21 cellular contexts compared by ENCODE assay signal in genomic region chr5:172448999-172449398, GRCh38.
"Had no signal": no experiment of that assay in that cellular context is flagged by ENCODE, and none has a peak within 500 bp of the region (broad histone marks: within the 10 kb centered on the region; RNA-seq: fewer than 3 reads in every experiment).

No MANE protein-coding gene starts in this region.

- H3K27ac ChIP-seq: cardiac muscle cell, left ventricle myocardium inferior, WERI-Rb-1 had no signal

- H3K27me3 Mint-ChIP-seq: type B pancreatic cell had no signal

- H3K36me3 ChIP-seq: cardiac muscle cell, left ventricle myocardium inferior, WERI-Rb-1 had no signal

- H3K27me3 ChIP-seq: cardiac muscle cell, dorsolateral prefrontal cortex had no signal

- H3K4me3 Mint-ChIP-seq: activated CD4-positive, alpha-beta memory T cell treated with anti-CD3 and anti-CD28 coated beads, Interleukin-2, amount 10 ng/mL, durations not matched to agents 7 days and 5 days; activated CD4-positive, alpha-beta T cell treated with anti-CD3 and anti-CD28 coated beads, Interleukin-2, amount 10 ng/mL, durations not matched to agents 7 days and 5 days; activated T-cell treated with anti-CD3 and anti-CD28 coated beads, Interleukin-2, amount 50 U/mL, for 4 hours; activated T-helper 17 cell treated with anti-CD3 and anti-CD28 coated beads, Interleukin-2, amount 50 U/mL, for 72 hours; type B pancreatic cell had no signal

- H3K9me3 Mint-ChIP-seq: activated CD4-positive, alpha-beta memory T cell treated with anti-CD3 and anti-CD28 coated beads, Interleukin-2, amount 10 ng/mL, durations not matched to agents 7 days and 5 days; activated CD4-positive, alpha-beta T cell treated with anti-CD3 and anti-CD28 coated beads, Interleukin-2, amount 10 ng/mL, durations not matched to agents 7 days and 5 days; activated naive CD4-positive, alpha-beta T cell treated with anti-CD3 and anti-CD28 coated beads, Interleukin-2, amount 50 U/mL, for 72 hours; activated T-cell treated with anti-CD3 and anti-CD28 coated beads, Interleukin-2, amount 50 U/mL, for 4 hours; activated T-helper 17 cell treated with anti-CD3 and anti-CD28 coated beads, Interleukin-2, amount 50 U/mL, for 72 hours; nephron; type B pancreatic cell had no signal

- ATAC-seq: activated naive CD4-positive, alpha-beta T cell treated with anti-CD3 and anti-CD28 coated beads, Interleukin-2, amount 50 U/mL, for 72 hours; activated T-cell treated with anti-CD3 and anti-CD28 coated beads, Interleukin-2, amount 50 U/mL, for 4 hours; activated T-helper 17 cell treated with anti-CD3 and anti-CD28 coated beads, Interleukin-2, amount 50 U/mL, for 72 hours; right cardiac atrium had no signal

- DNase-seq: activated CD4-positive, alpha-beta memory T cell treated with anti-CD3 and anti-CD28 coated beads, Interleukin-2, amount 10 ng/mL, durations not matched to agents 7 days and 5 days; activated CD4-positive, alpha-beta T cell treated with anti-CD3 and anti-CD28 coated beads for 1 hour; activated CD4-positive, alpha-beta T cell treated with anti-CD3 and anti-CD28 coated beads, Interleukin-2, amount 10 ng/mL, durations not matched to agents 7 days and 5 days; activated naive CD4-positive, alpha-beta T cell; activated T-cell treated with anti-CD3 and anti-CD28 coated beads, Interleukin-2, amount 50 U/mL, for 4 hours; anterior cingulate cortex; effector memory CD4-positive, alpha-beta T cell; foreskin fibroblast; left ventricle myocardium inferior; right cardiac atrium; stimulated activated naive CD4-positive, alpha-beta T cell; T-helper 9 cell; WERI-Rb-1 had no signal

- H3K27ac Mint-ChIP-seq: activated CD4-positive, alpha-beta memory T cell treated with anti-CD3 and anti-CD28 coated beads, Interleukin-2, amount 10 ng/mL, durations not matched to agents 7 days and 5 days; activated CD4-positive, alpha-beta T cell treated with anti-CD3 and anti-CD28 coated beads, Interleukin-2, amount 10 ng/mL, durations not matched to agents 7 days and 5 days; activated naive CD4-positive, alpha-beta T cell treated with anti-CD3 and anti-CD28 coated beads, Interleukin-2, amount 50 U/mL, for 72 hours; activated T-helper 17 cell treated with anti-CD3 and anti-CD28 coated beads, Interleukin-2, amount 50 U/mL, for 72 hours; type B pancreatic cell had no signal

- H3K4me3 ChIP-seq: cardiac muscle cell, coronary artery, dorsolateral prefrontal cortex, left ventricle myocardium inferior, lung had no signal

- H3K9me3 ChIP-seq: left ventricle myocardium inferior had no signal

- H3K4me1 Mint-ChIP-seq: activated T-helper 17 cell treated with anti-CD3 and anti-CD28 coated beads, Interleukin-2, amount 50 U/mL, for 72 hours had no signal

- H3K36me3 Mint-ChIP-seq: activated naive CD4-positive, alpha-beta T cell treated with anti-CD3 and anti-CD28 coated beads, Interleukin-2, amount 50 U/mL, for 72 hours had no signal
